In the genomic region with DNA sequence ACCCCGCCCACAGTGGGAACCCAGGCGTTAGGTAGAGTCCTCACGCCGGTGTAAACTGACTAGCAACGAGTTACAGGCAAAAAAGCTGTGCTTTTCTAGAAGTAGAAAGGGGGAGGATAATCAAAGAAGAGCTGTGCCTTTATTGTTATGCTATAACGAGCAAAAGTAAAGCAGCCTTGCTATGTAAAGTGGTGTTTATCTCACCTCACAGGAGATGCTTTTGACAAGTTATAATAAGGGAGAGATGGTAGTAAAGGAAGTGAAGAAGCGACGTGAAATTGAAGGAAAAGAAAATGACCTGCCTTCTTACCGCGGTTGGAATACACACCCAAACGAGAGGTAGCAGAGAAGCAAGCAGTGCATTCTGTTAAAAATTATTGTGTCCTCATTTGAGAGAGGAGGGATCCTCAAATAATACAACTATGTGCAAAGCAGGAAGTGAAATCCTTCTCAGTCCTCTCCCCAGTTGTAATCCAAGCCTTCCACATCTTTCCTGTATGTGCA, we compare ENCODE assay signal across 8 cellular contexts. TPM values are rescaled to one million over a fixed set of nuclear protein-coding genes. Genes with fewer than 3 reads are reported as not detected.
A peak's percentile ranks its signal among the peaks of the same experiment; 100 is the strongest.
DNase-seq lines count a peak whose midpoint lies in the region; ATAC-seq, FAIRE-seq and TF ChIP-seq lines count a peak whose summit lies in the region.

No MANE protein-coding gene starts in this region.

- in situ Hi-C loops in IMR-90 (cut with MboI; ENCODE audit: low sequenced_read_pairs), result no loop called here

- no TSS peak for BruUV-seq in IMR-90 (replicated peaks; lab: Mats Ljungman, UMichigan)

- H3K27me3 ChIP-seq in IMR-90 (ENCODE audit: control insufficient read depth, insufficient read depth, low read length) (no peaks in the 10 kb centered on the region), astrocyte (ENCODE audit: insufficient read depth, low read length) (no peaks in the 10 kb centered on the region), upper lobe of left lung (no peaks in the 10 kb centered on the region)

- ATAC-seq in IMR-90 (ENCODE audit: low read depth), result no peak
- no peak for ATAC-seq in upper lobe of left lung (ENCODE audit: low FRiP score in 2 of 2)
- no peak for ATAC-seq in HG02623 (IDR thresholded peaks at IDR 0.05; ENCODE audit: unreplicated experiment)

- dilution Hi-C loops in IMR-90 (cut with HindIII; ENCODE audit: low sequenced_read_pairs, unreplicated experiment), result no loop called here

- peak overlapping the region; percentile 86 for H3K4me2 ChIP-seq in IMR-90 (ENCODE audit: low read depth, low read length)
- peak overlapping the region; percentile 90 for H3K4me2 ChIP-seq in astrocyte (ENCODE audit: low read length)

- H3K4me1 ChIP-seq in IMR-90 (ENCODE audit: control insufficient read depth, insufficient read depth, low read length) (peaks cover 4% of the 10 kb centered on the region; the same call in 1 of the 2 replicates), astrocyte (ENCODE audit: insufficient read depth, low read length) (peaks cover 15% of the 10 kb centered on the region), upper lobe of left lung (peaks cover 41 to 52% (median 48%) of the 10 kb centered on the region in 4 donors)

- peak overlapping the region; percentile 5; the same call in 1 of the 2 replicates for H2BK20ac ChIP-seq in IMR-90 (ENCODE audit: low read depth, low read length)

- H3K4me3 Mint-ChIP-seq in astrocyte (ENCODE audit: unreplicated experiment), result peak overlapping the region; percentile 97

- H3K9me1 ChIP-seq in IMR-90 (ENCODE audit: insufficient read depth, low read length), result peaks cover 4% of the 10 kb centered on the region; the same call in 1 of the 2 replicates

- H3K36me3 Mint-ChIP-seq in astrocyte (ENCODE audit: low read depth, unreplicated experiment), result peaks cover 2% of the 10 kb centered on the region

- peak overlapping the region; percentile 96 for H3K9ac ChIP-seq in IMR-90 (ENCODE audit: low read depth, low read length)
- H3K9ac ChIP-seq in astrocyte (ENCODE audit: low read length), result peak overlapping the region; percentile 96

- peaks cover 5 to 37% of the 10 kb centered on the region in 2 experiments; a peak in 2 of 4 replicates for H3K79me1 ChIP-seq in IMR-90 (ENCODE audit: low read depth in 1 of 2, low read length in 2 of 2)

- H3K27me3 Mint-ChIP-seq in astrocyte (ENCODE audit: low read depth, unreplicated experiment), result no peaks in the 10 kb centered on the region

- no peaks in the 10 kb centered on the region for H3K9me3 ChIP-seq in IMR-90 (ENCODE audit: control insufficient read depth, insufficient read depth, low read length)
- H3K9me3 ChIP-seq in astrocyte (ENCODE audit: insufficient read depth, low read depth, low read length), result no peaks in the 10 kb centered on the region
- no peaks in the 10 kb centered on the region for H3K9me3 ChIP-seq in upper lobe of left lung

- H3K27ac ChIP-seq in IMR-90 (ENCODE audit: insufficient read depth, low read length) (peak overlapping the region; percentile 88), astrocyte (ENCODE audit: low read depth, low read length) (peak overlapping the region; percentile 96), upper lobe of left lung (peak overlapping the region; percentile 98 to 100 (median 99))

- WGBS in IMR-90 (ENCODE audit: extremely low coverage in 2 of 2, insufficient read length in 1 of 2), 2 experiments, result 0% methylated on average over 1 of the region's 11 CpGs; no CpG with 5 or more reads in 1 of the 2 experiments
- WGBS in lower leg skin, 2 donors, result 0% methylated on average over 11 of the region's 11 CpGs
- 0 to 1% methylated on average over 11 of the region's 11 CpGs for WGBS in upper lobe of left lung, 2 donors

- CTCF ChIA-PET in IMR-90 (lab: Yijun Ruan, JAX), result interaction anchor here (0.7 kb wide), 1 partner anchor 121 kb away, joined by 3 read pairs; no protein-coding TSS in a partner anchor

- H3K4me3 ChIP-seq in IMR-90 (ENCODE audit: insufficient read depth, low read depth, low read length), result peak overlapping the region; percentile 68
- peak overlapping the region; percentile 94 for H3K4me3 ChIP-seq in astrocyte (ENCODE audit: insufficient read depth, low read depth, low read length)
- H3K4me3 ChIP-seq in lower leg skin (ENCODE audit: low read depth, poor library complexity, severe bottlenecking), result peak overlapping the region; percentile 97
- peak overlapping the region; percentile 69 to 95 (median 88) for H3K4me3 ChIP-seq in upper lobe of left lung

- H4K8ac ChIP-seq in IMR-90 (ENCODE audit: low read depth in 2 of 2, low read length in 2 of 2), result peak overlapping the region; percentile 26 to 99; a peak in 3 of 4 replicates

- DNase-seq in activated CD4-positive, alpha-beta T cell treated with anti-CD3 and anti-CD28 coated beads, Interleukin-2, amount 50 U/mL, for 1 hour, result peak; percentile 23
- no peak for DNase-seq in activated CD4-positive, alpha-beta T cell treated with anti-CD3 and anti-CD28 coated beads, Interleukin-2, amount 50 U/mL, for 48 hours
- no peak for DNase-seq in IMR-90
- no peak for DNase-seq in astrocyte (ENCODE audit: low read depth)
- no peak for DNase-seq in lower leg skin (ENCODE audit: low spot score in 2 of 2)
- no peak for DNase-seq in upper lobe of left lung
- no peak for DNase-seq in activated gamma-delta T cell treated with Interleukin-2 at 50 U/mL for 16 hours

- peak overlapping the region; percentile 69 for H3K23ac ChIP-seq in IMR-90 (ENCODE audit: low read depth, low read length)

- peak overlapping the region; percentile 46 for H2AK5ac ChIP-seq in IMR-90 (ENCODE audit: low read depth, low read length)

- peak overlapping the region; percentile 32; the same call in 1 of the 2 replicates for H4K5ac ChIP-seq in IMR-90 (ENCODE audit: low read depth, low read length)

- H3K4me1 Mint-ChIP-seq in astrocyte (ENCODE audit: low read depth, unreplicated experiment), result peaks cover 20% of the 10 kb centered on the region

- H3K4ac ChIP-seq in IMR-90 (ENCODE audit: low read depth, low read length), result peak overlapping the region; percentile 98

- intact Hi-C loops in IMR-90 (cut with micrococcal nuclease) (loop anchor here (5.0 to 10.0 kb wide), 3 partner anchors 99 to 666 kb away; partner anchors contain the start of gene RBMS1), lower leg skin (cut with DNase I; ENCODE audit: low total_unique reads) (no loop called here)

- H4K91ac ChIP-seq in IMR-90 (ENCODE audit: insufficient read depth, low read depth, low read length), result peak overlapping the region; percentile 62

- peak overlapping the region; percentile 93 for H3K56ac ChIP-seq in IMR-90 (ENCODE audit: extremely low read depth, insufficient read depth, low read length)

- TF ChIP-seq POLR2A in IMR-90 (IDR thresholded peaks at IDR 0.05; ENCODE audit: low read depth, low read length) (no peak), lower leg skin (IDR thresholded peaks at IDR 0.05) (no peak), upper lobe of left lung (IDR thresholded peaks at IDR 0.05) (no peak)

- peaks cover 47% of the 10 kb centered on the region for H3K79me2 ChIP-seq in astrocyte (ENCODE audit: insufficient read depth, low read length)

- H3K14ac ChIP-seq in IMR-90 (replicated peaks; ENCODE audit: low read depth, low read length), result peak overlapping the region; percentile 99

- POLR2A ChIA-PET in IMR-90 (lab: Charles Lee; ENCODE audit: unreplicated experiment), result interaction anchor here (0.5 kb wide), 1 partner anchor 10 kb away, joined by 3 read pairs; no protein-coding TSS in a partner anchor

- no peaks in the 10 kb centered on the region for H3K9me3 Mint-ChIP-seq in astrocyte (ENCODE audit: unreplicated experiment)

- FAIRE-seq in astrocyte (lab: Jason Lieb, UNC), result no peak

- peak overlapping the region; percentile 56 for H3K18ac ChIP-seq in IMR-90 (ENCODE audit: low read depth, low read length)

- peak overlapping the region; percentile 96 for H2AFZ ChIP-seq in IMR-90 (replicated peaks; ENCODE audit: low read length, poor library complexity)
- peak overlapping the region; percentile 78 for H2AFZ ChIP-seq in astrocyte (ENCODE audit: low read depth, low read length)

- H4K20me1 ChIP-seq in IMR-90 (ENCODE audit: insufficient read depth, low read length) (peaks cover 4% of the 10 kb centered on the region; the same call in 1 of the 2 replicates), astrocyte (ENCODE audit: insufficient read depth, low read length) (no peaks in the 10 kb centered on the region)

- H3K36me3 ChIP-seq in IMR-90 (ENCODE audit: control insufficient read depth, insufficient read depth, low read length), result peaks cover 6% of the 10 kb centered on the region; the same call in 1 of the 2 replicates
- H3K36me3 ChIP-seq in astrocyte (ENCODE audit: insufficient read depth, low read length), result peaks cover 13% of the 10 kb centered on the region
- H3K36me3 ChIP-seq in upper lobe of left lung, result peaks cover 0 to 18% (median 8%) of the 10 kb centered on the region in 4 donors

- peak overlapping the region; percentile 30 for H2BK120ac ChIP-seq in IMR-90 (ENCODE audit: low read depth, low read length)

- no peak for TF ChIP-seq RAD21 in IMR-90 (IDR thresholded peaks at IDR 0.05; ENCODE audit: low read length)

- peak overlapping the region; percentile 91 for H2BK5ac ChIP-seq in IMR-90 (ENCODE audit: low read depth, low read length, poor library complexity, severe bottlenecking)

- H3K27ac Mint-ChIP-seq in astrocyte (ENCODE audit: unreplicated experiment), result peak overlapping the region; percentile 99

- no peak for TF ChIP-seq EP300 in upper lobe of left lung (IDR thresholded peaks at IDR 0.05)

- TF ChIP-seq CTCF in IMR-90 (conservative IDR thresholded peaks at IDR 0.05; ENCODE audit: low read depth, low read length) (no peak), astrocyte (IDR thresholded peaks at IDR 0.05; ENCODE audit: insufficient read depth, low read depth, low read length) (no peak), lower leg skin (IDR thresholded peaks at IDR 0.05) (no peak), upper lobe of left lung (IDR thresholded peaks at IDR 0.05) (no peak)

- H2AK9ac ChIP-seq in IMR-90 (replicated peaks; ENCODE audit: low read depth, low read length, poor library complexity), result peak overlapping the region; percentile 95

- H2BK15ac ChIP-seq in IMR-90 (ENCODE audit: low read depth, low read length), result peak overlapping the region; percentile 89; the same call in 1 of the 3 replicates

TF ChIP-seq in IMR-90, 13 proteins besides CTCF, POLR2A, EP300 and RAD21 (continues in another document):
- peak; percentile 0; the same call in 1 of the 2 replicates for TF ChIP-seq RFX5 (IDR thresholded peaks at IDR 0.05; ENCODE audit: low read depth, low read length)
- no peak for TF ChIP-seq NFE2L2 (IDR thresholded peaks at IDR 0.05; ENCODE audit: low read depth, low read length)
- no peak for TF ChIP-seq CEBPB (IDR thresholded peaks at IDR 0.05; ENCODE audit: low read depth, low read length)

RNA-seq across cellular contexts. Expression of gene TANK, which starts 0.9 kb away (rescaled TPM):
- 41.9 and 46.4 TPM in 2 replicates for total RNA-seq in IMR-90 (2012; rRNA removed)
- 24.8 and 25.4 TPM in 2 replicates for polyA plus RNA-seq in IMR-90 (2012; rRNA removed)
- polyA plus RNA-seq in IMR-90 (2012; cell fraction: cytosol; rRNA removed), result 8.1 and 12.2 TPM in 2 replicates
- polyA plus RNA-seq in IMR-90 (2012; cell fraction: nucleus; rRNA removed; ENCODE audit: low replicate concordance), result 5.6 and 36.1 TPM in 2 replicates
- total RNA-seq in astrocyte, result 55.7 and 61.2 TPM in 2 replicates
- total RNA-seq in lower leg skin, result 10 to 100 TPM; 81.6 to 89.8 (median 88.0) TPM
- total RNA-seq in upper lobe of left lung, result 100 to 1,000 TPM in 2 of 6 donors, 10 to 100 TPM in 4; 41.9 to 214 (median 75.0) TPM
